8 cellular contexts compared by ENCODE assay signal in genomic region chr16:87765776-87766484, GRCh38. TPM values are rescaled to one million over a fixed set of nuclear protein-coding genes. Genes with fewer than 3 reads are reported as not detected.
A peak's percentile ranks its signal among the peaks of the same experiment; 100 is the strongest.
DNase-seq lines count a peak whose midpoint lies in the region; ATAC-seq and TF ChIP-seq lines count a peak whose summit lies in the region.

Gene KLHDC4, minus strand, starts transcription at chr16:87765986. Its CDS starts 96 bp downstream, at chr16:87765890.

- TF ChIP-seq CTCF in Calu3 (IDR thresholded peaks at IDR 0.05; ENCODE audit: unreplicated experiment): no peak
- no peak for TF ChIP-seq CTCF in fibroblast of the aortic adventitia (IDR thresholded peaks at IDR 0.05; ENCODE audit: insufficient read depth, low read length)
- TF ChIP-seq CTCF in nephron (IDR thresholded peaks at IDR 0.05; ENCODE audit: unreplicated experiment in 3 of 3): no peak

- H3K27ac Mint-ChIP-seq in Calu3 (ENCODE audit: unreplicated experiment) (peak within 1 kb of the TSS; percentile 91), IgD-negative memory B cell (peak within 1 kb of the TSS; percentile 96 to 99 (median 98)), nephron (peak within 1 kb of the TSS; percentile 83 to 96 (median 90))

- H3K36me3 Mint-ChIP-seq in Calu3 (ENCODE audit: insufficient read depth, unreplicated experiment) (peaks cover 52% of the 10 kb centered on the region), IgD-negative memory B cell (peaks cover 2% of the 10 kb centered on the region), nephron (ENCODE audit: low read depth) (peaks cover 13% of the 10 kb centered on the region)

- H3K4me1 Mint-ChIP-seq in Calu3 (ENCODE audit: low read depth, unreplicated experiment): peaks cover 25% of the 10 kb centered on the region
- H3K4me1 Mint-ChIP-seq in IgD-negative memory B cell: peaks cover 14 to 24% (median 18%) of the 10 kb centered on the region in 3 donors
- peaks cover 5% of the 10 kb centered on the region for H3K4me1 Mint-ChIP-seq in nephron

- peak; percentile 84 for ATAC-seq in GM21423 (IDR thresholded peaks at IDR 0.05; ENCODE audit: unreplicated experiment)
- peak; percentile 90 for ATAC-seq in stimulated activated naive CD8-positive, alpha-beta T cell treated with anti-CD3 and anti-CD28 coated beads, Interleukin-15, Interleukin-2, amounts not matched to agents 100 U/mL and 50 U/mL, for 24 hours

- H3K4me3 Mint-ChIP-seq in Calu3 (ENCODE audit: low read depth, unreplicated experiment): peak within 1 kb of the TSS; percentile 95
- H3K4me3 Mint-ChIP-seq in IgD-negative memory B cell: peak within 1 kb of the TSS; percentile 99 to 100 (median 100)
- peak within 1 kb of the TSS; percentile 99 to 100 (median 100) for H3K4me3 Mint-ChIP-seq in nephron

- no peaks in the 10 kb centered on the region for H3K9me3 Mint-ChIP-seq in Calu3 (ENCODE audit: low read depth, unreplicated experiment)
- no peaks in the 10 kb centered on the region for H3K9me3 Mint-ChIP-seq in IgD-negative memory B cell
- H3K9me3 Mint-ChIP-seq in nephron: no peaks in the 10 kb centered on the region

- BruUV-seq in Calu3 (replicated peaks; lab: Mats Ljungman, UMichigan): TSS peak; percentile 95

- H3K27me3 Mint-ChIP-seq in Calu3 (ENCODE audit: unreplicated experiment) (no peaks in the 10 kb centered on the region), IgD-negative memory B cell (no peaks in the 10 kb centered on the region), nephron (ENCODE audit: low read depth) (no peaks in the 10 kb centered on the region)

- CTCF ChIA-PET in Calu3 (lab: Charles Lee): interaction anchor here (0.5 to 1.2 kb wide), 3 partner anchors 13 to 201 kb away, joined by 3 to 9 read pairs (median 3); no protein-coding TSS in a partner anchor

- intact Hi-C loops in Calu3 (cut with micrococcal nuclease; ENCODE audit: unreplicated experiment): no loop called here

- peak; percentile 93 for DNase-seq in Calu3
- DNase-seq in SHP77 treated with DMSO at 0.1 percent for 48 hours (lab: John Stamatoyannopoulos, UW): peak; percentile 72
- DNase-seq in activated effector memory CD4-positive, alpha-beta T cell treated with Interleukin-2 at 50 U/mL for 16 hours: peak; percentile 86
- DNase-seq in fibroblast of the aortic adventitia (ENCODE audit: low read depth): peak; percentile 84
- DNase-seq in stimulated activated naive CD8-positive, alpha-beta T cell treated with anti-CD3 and anti-CD28 coated beads, Interleukin-15, Interleukin-2, amounts not matched to agents 100 U/mL and 50 U/mL, for 24 hours: peak; percentile 92

- H3K4me3 ChIP-seq in fibroblast of the aortic adventitia (ENCODE audit: low read depth, low read length): peak within 1 kb of the TSS; percentile 88

RNA-seq across cellular contexts. Expression of gene KLHDC4, which starts in this region (rescaled TPM):
- total RNA-seq in Calu3 (2022) (106 and 109 TPM in 2 replicates), fibroblast of the aortic adventitia (ENCODE audit: low replicate concordance) (21.6 and 29.2 TPM in 2 replicates)
- polyA plus RNA-seq in IgD-negative memory B cell: 18.7 TPM

Comparison
In these comparisons a context has a peak if more than half of its experiments do, and no peak if none do; other contexts are left out.
1. Peak in every context shown above with its lines: DNase-seq, ATAC-seq and H3K4me3 ChIP-seq.